In the genomic region with DNA sequence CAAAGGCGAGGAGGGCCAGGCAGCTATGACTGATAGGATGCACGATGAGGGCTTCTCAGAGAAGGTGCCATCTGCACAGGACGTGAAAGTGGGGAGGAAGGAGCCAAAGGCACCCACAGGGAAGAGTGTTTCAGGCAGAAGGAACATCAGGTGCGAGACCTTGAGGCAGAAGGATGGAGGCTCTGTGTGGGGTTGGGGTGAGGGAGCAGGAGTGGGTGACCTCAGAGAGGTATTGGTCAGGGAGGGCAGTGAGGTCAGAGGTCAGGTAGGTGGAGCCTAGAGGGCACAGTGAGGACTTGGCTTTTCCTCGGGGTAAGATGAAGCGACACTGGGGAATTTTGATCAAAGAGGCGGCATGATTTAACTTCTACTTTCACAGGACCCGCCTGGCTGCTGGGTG, we compare ENCODE assay signal across 28 cellular contexts.
"Had no signal": no experiment of that assay in that cellular context is flagged by ENCODE, and none has a peak within 500 bp of the region (broad histone marks: within the 10 kb centered on the region; RNA-seq: fewer than 3 reads in every experiment).

No MANE protein-coding gene starts in this region.

- H3K4me3 ChIP-seq: left ventricle myocardium inferior, lung, neural progenitor cell, ovary, right atrium auricular region, sigmoid colon, spleen, transverse colon, upper lobe of right lung, uterus had no signal

- H3K36me3 ChIP-seq: left ventricle myocardium inferior, neural progenitor cell, neutrophil, ovary, right atrium auricular region, sigmoid colon, spleen, transverse colon, upper lobe of right lung, uterus had no signal

- H3K9me3 ChIP-seq: left ventricle myocardium inferior, neutrophil, ovary, right atrium auricular region, sigmoid colon, transverse colon, upper lobe of right lung, uterus had no signal

- DNase-seq: head of caudate nucleus; hypothalamus; immature natural killer cell; kidney; left colon; left ventricle myocardium inferior; mesendoderm; naive B cell; natural killer cell; nephron progenitor cell; occipital lobe; ovary; sigmoid colon; spleen; stimulated activated CD4-positive, alpha-beta T cell treated with anti-CD3 and anti-CD28 coated beads, Interleukin-2, amount 100 ng/mL, for 48 hours; stimulated activated CD4-positive, alpha-beta T cell treated with anti-CD3 and anti-CD28 coated beads, Interleukin-4, amount 100 ng/mL, for 4 hours; stimulated activated CD8-positive, alpha-beta memory T cell treated with anti-CD3 and anti-CD28 coated beads, Interleukin-4, amount 100 ng/mL, for 48 hours; stimulated activated naive CD4-positive, alpha-beta T cell treated with Interleukin-2 at 50 U/mL for 16 hours; stimulated activated naive CD8-positive, alpha-beta T cell treated with anti-CD3 and anti-CD28 coated beads, Interleukin-15, amount 100 ng/mL, for 72 hours; substantia nigra; transverse colon; upper lobe of right lung; uterus had no signal

- H3K4me2 ChIP-seq: neural progenitor cell had no signal

- H2AFZ ChIP-seq: neural progenitor cell had no signal

- ATAC-seq: natural killer cell; stimulated activated memory B cell treated with anti-CD40 and anti-IgM and Interleukin-4, amounts not matched to agents 10 μg/mL and 1 μg/mL and 100 μg/mL, for 72 hours; stimulated activated naive CD8-positive, alpha-beta T cell treated with anti-CD3 and anti-CD28 coated beads, Interleukin-15, amount 100 ng/mL, for 72 hours; upper lobe of right lung had no signal

- H3K27ac ChIP-seq: left ventricle myocardium inferior, neural progenitor cell, neutrophil, ovary, right atrium auricular region, sigmoid colon, spleen, transverse colon, upper lobe of right lung, uterus had no signal

- H3K4me1 ChIP-seq: spleen, upper lobe of right lung, uterus had no signal

- H3K27me3 ChIP-seq: ovary, right atrium auricular region, sigmoid colon, uterus had no signal
